ENCODE assay signal across 8 cellular contexts in the genomic region with DNA sequence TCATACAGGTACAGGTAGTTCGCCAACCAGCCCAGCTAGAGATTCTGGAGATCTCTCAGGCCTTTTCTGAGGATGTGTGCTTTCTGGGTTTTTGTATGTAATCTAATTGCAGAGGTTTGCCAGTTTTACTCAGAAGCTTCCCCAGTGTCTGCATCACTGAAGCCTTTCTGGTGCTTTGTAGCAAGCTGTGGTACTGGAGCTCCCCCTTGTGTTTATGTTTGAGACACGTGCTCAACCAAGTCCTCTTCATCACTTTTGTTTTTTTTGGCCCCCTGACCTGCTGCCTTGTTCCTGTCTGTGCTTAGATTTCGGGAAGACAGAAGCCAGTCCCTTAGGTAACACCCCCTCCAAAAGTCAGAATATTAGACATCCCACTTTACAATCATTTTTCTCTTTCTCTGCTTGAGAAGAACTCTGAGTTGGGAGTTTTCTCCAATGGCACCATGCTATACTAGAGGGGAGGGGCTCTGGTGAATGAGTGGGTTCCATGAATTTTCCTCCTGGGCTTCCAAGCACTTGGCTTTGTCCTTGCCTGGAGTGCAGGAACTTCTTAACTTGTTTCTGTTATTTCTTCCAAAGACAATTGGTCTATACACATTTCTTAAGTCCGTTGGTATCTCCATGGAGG.
DNase-seq lines count a peak whose midpoint lies in the region; FAIRE-seq and TF ChIP-seq lines count a peak whose summit lies in the region.

No MANE protein-coding gene starts in this region.

- H3K27ac ChIP-seq in endothelial cell of umbilical vein (ENCODE audit: insufficient read depth, low read depth, low read length) = no peak overlapping the region

- intact Hi-C loops in endothelial cell of umbilical vein (cut with micrococcal nuclease) = loop anchor here (1.0 kb wide), 4 partner anchors 19 to 524 kb away; a partner anchor contains a TSS

- POLR2A ChIA-PET in endothelial cell of umbilical vein (lab: Charles Lee) = no interaction called here

- H3K4me2 ChIP-seq in endothelial cell of umbilical vein (ENCODE audit: insufficient read depth, low read length) = no peak overlapping the region

- DNase-seq in stimulated activated CD4-positive, alpha-beta T cell treated with anti-CD3 and anti-CD28 coated beads, Interleukin-12 subunit alpha, Interleukin-12 subunit beta, amount 100 ng/mL, for 48 hours (ENCODE audit: low read depth in 2 of 3, low spot score in 1 of 3) = peak in 2 of 3 donors; percentile 1 to 2
- DNase-seq in stimulated activated CD4-positive, alpha-beta T cell treated with anti-CD3 and anti-CD28 coated beads, Interleukin-12 subunit alpha, Interleukin-12 subunit beta, amount 100 ng/mL, for 4 hours = no peak
- DNase-seq in HAP-1 (ENCODE audit: low spot score in 2 of 2) = peak; percentile 76 to 78
- peak; percentile 26 for DNase-seq in LNCaP clone FGC (ENCODE audit: low read depth)
- DNase-seq in SHP77 treated with DMSO at 0.1 percent for 48 hours (lab: John Stamatoyannopoulos, UW) = peak; percentile 4
- peak; percentile 68 for DNase-seq in endothelial cell of umbilical vein (ENCODE audit: low read depth, low spot score)
- peak; percentile 69 for DNase-seq in myocyte (ENCODE audit: low read depth)
- no peak for DNase-seq in T-helper 9 cell

- no peaks in the 10 kb centered on the region for H3K9me1 ChIP-seq in endothelial cell of umbilical vein (replicated peaks; ENCODE audit: control insufficient read depth, extremely low read depth, insufficient read depth, low read length)

- H3K36me3 ChIP-seq in HAP-1 (replicated peaks) = no peaks in the 10 kb centered on the region
- H3K36me3 ChIP-seq in endothelial cell of umbilical vein (ENCODE audit: control insufficient read depth in 2 of 2, extremely low read depth in 1 of 2, insufficient read depth in 2 of 2, low read length in 2 of 2) = no peaks in the 10 kb centered on the region

- no TSS peak for BruUV-seq in endothelial cell of umbilical vein (replicated peaks; lab: Mats Ljungman, UMichigan)

- TF ChIP-seq POLR2A in endothelial cell of umbilical vein (IDR thresholded peaks at IDR 0.05; ENCODE audit: low read depth, low read length) = no peak

- in situ Hi-C loops in HAP-1 (cut with MboI; ENCODE audit: low sequenced_read_pairs) = no loop called here

- no peak overlapping the region for H3K9ac ChIP-seq in endothelial cell of umbilical vein (replicated peaks; ENCODE audit: extremely low read depth, insufficient read depth, low read length)

- TF ChIP-seq CTCF in LNCaP clone FGC (IDR thresholded peaks at IDR 0.05; ENCODE audit: control insufficient read depth, extremely low read depth, insufficient read depth) (peak; percentile 73), endothelial cell of umbilical vein (IDR thresholded peaks at IDR 0.05; ENCODE audit: extremely low read depth in 1 of 2, insufficient read depth in 1 of 2, low read depth in 1 of 2, low read length in 2 of 2) (peak; percentile 65 to 74)

- no peaks in the 10 kb centered on the region for H3K27me3 ChIP-seq in HAP-1 (ENCODE audit: low read depth)
- H3K27me3 ChIP-seq in endothelial cell of umbilical vein (ENCODE audit: control insufficient read depth in 2 of 2, insufficient read depth in 2 of 2, low read length in 2 of 2) = peaks cover 8 to 10% of the 10 kb centered on the region in 2 experiments

- H3K9me3 ChIP-seq in HAP-1 (no peaks in the 10 kb centered on the region), endothelial cell of umbilical vein (replicated peaks; ENCODE audit: control insufficient read depth, insufficient read depth, low read length) (no peaks in the 10 kb centered on the region)

- no peak overlapping the region for H2AFZ ChIP-seq in endothelial cell of umbilical vein (ENCODE audit: low read depth, low read length)

- CTCF ChIA-PET in endothelial cell of umbilical vein (lab: Charles Lee) = interaction anchor here (0.6 to 3.3 kb wide), 28 partner anchors 9 to 1423 kb away, joined by 3 to 72 read pairs (median 4); a partner anchor contains a TSS

- H3K4me3 ChIP-seq in HAP-1 = no peak overlapping the region
- no peak overlapping the region for H3K4me3 ChIP-seq in LNCaP clone FGC (ENCODE audit: low read depth, low read length)
- no peak overlapping the region for H3K4me3 ChIP-seq in endothelial cell of umbilical vein (replicated peaks in 1 of 3; ENCODE audit: insufficient read depth in 1 of 3, low read depth in 1 of 3, low read length in 3 of 3)

- FAIRE-seq in endothelial cell of umbilical vein (lab: Jason Lieb, UNC) = peak; percentile 78

- no peaks in the 10 kb centered on the region for H4K20me1 ChIP-seq in endothelial cell of umbilical vein (replicated peaks; ENCODE audit: control insufficient read depth, extremely low read depth, insufficient read depth, low read length)

- H3K4me1 ChIP-seq in HAP-1 (no peaks in the 10 kb centered on the region; the same call in 1 of the 2 replicates), endothelial cell of umbilical vein (ENCODE audit: control insufficient read depth, extremely low read depth, insufficient read depth, low read length) (no peaks in the 10 kb centered on the region)

- dilution Hi-C loops in endothelial cell of umbilical vein (cut with MboI; ENCODE audit: extremely low pct_ligation_motif_present, low sequenced_read_pairs) = no loop called here

- H3K79me2 ChIP-seq in endothelial cell of umbilical vein (ENCODE audit: control insufficient read depth, insufficient read depth, low read length) = no peaks in the 10 kb centered on the region

TF ChIP-seq in endothelial cell of umbilical vein, 7 proteins besides CTCF, POLR2A, EP300 and RAD21:
- TF ChIP-seq POLR2AphosphoS5 (IDR thresholded peaks at IDR 0.05; ENCODE audit: insufficient read depth, low read depth, low read length) (no peak), MYC (IDR thresholded peaks at IDR 0.05; ENCODE audit: low read depth, low read length) (peak; percentile 34), JUN (IDR thresholded peaks at IDR 0.05; ENCODE audit: borderline replicate concordance, insufficient read depth, insufficient read length, low read depth) (no peak), GATA2 (IDR thresholded peaks at IDR 0.05; ENCODE audit: insufficient read depth, insufficient read length, low read depth, low read length) (no peak), EZH2 (IDR thresholded peaks at IDR 0.05; ENCODE audit: borderline replicate concordance, low read depth, low read length, severe bottlenecking) (no peak), FOS (IDR thresholded peaks at IDR 0.05; ENCODE audit: borderline replicate concordance, insufficient read depth, low read length) (no peak)
- TF ChIP-seq, protein P1, sequence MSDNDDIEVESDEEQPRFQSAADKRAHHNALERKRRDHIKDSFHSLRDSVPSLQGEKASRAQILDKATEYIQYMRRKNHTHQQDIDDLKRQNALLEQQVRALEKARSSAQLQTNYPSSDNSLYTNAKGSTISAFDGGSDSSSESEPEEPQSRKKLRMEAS (IDR thresholded peaks at IDR 0.05; ENCODE audit: insufficient read depth, insufficient read length) = peak; percentile 83
TF ChIP-seq in endothelial cell of umbilical vein: peak in this region for 2.

Comparison
In these comparisons a context has a peak if more than half of its experiments do, and no peak if none do; other contexts are left out.
1. DNase-seq: peak in stimulated activated CD4-positive, alpha-beta T cell treated with anti-CD3 and anti-CD28 coated beads, Interleukin-12 subunit alpha, Interleukin-12 subunit beta, amount 100 ng/mL, for 48 hours (2 of 3), HAP-1 (2 of 2), LNCaP clone FGC (single experiment), SHP77 treated with DMSO at 0.1 percent for 48 hours (single experiment), endothelial cell of umbilical vein (single experiment) and myocyte (single experiment); none in stimulated activated CD4-positive, alpha-beta T cell treated with anti-CD3 and anti-CD28 coated beads, Interleukin-12 subunit alpha, Interleukin-12 subunit beta, amount 100 ng/mL, for 4 hours (single experiment) and T-helper 9 cell (single experiment).